In genomic region chr19:8575467-8575997, GRCh38 we compare ENCODE assay signal across 9 cellular contexts. TPM values are rescaled to one million over a fixed set of nuclear protein-coding genes. Genes with fewer than 3 reads are reported as not detected.
A peak's percentile ranks its signal among the peaks of the same experiment; 100 is the strongest.
DNase-seq lines count a peak whose midpoint lies in the region; ATAC-seq, FAIRE-seq and TF ChIP-seq lines count a peak whose summit lies in the region.
"Had no signal": no experiment of that assay in that cellular context is flagged by ENCODE, and none has a peak within 500 bp of the region (broad histone marks: within the 10 kb centered on the region; RNA-seq: fewer than 3 reads in every experiment).

No MANE protein-coding gene starts in this region.

- TF ChIP-seq CTCF in activated B cell treated with CpG ODN at 0.5 μM for 24 hours (IDR thresholded peaks at IDR 0.05) = no peak

- no peaks in the 10 kb centered on the region for H3K27me3 Mint-ChIP-seq in activated B cell treated with CpG ODN at 0.5 μM for 24 hours
- H3K27me3 Mint-ChIP-seq in effector memory CD8-positive, alpha-beta T cell = no peaks in the 10 kb centered on the region

- intact Hi-C loops in activated B cell treated with CpG ODN at 0.5 μM for 24 hours (cut with micrococcal nuclease) = no loop called here

- peak overlapping the region; percentile 69 for H3K27ac Mint-ChIP-seq in activated B cell treated with CpG ODN at 0.5 μM for 24 hours
- peak overlapping the region; percentile 81 to 96 for H3K27ac Mint-ChIP-seq in effector memory CD8-positive, alpha-beta T cell

- POLR2A ChIA-PET in activated B cell treated with CpG ODN at 0.5 μM for 24 hours (lab: Charles Lee) = interaction anchor here (1.1 to 3.1 kb wide), 2 partner anchors 13 to 62 kb away, joined by 3 to 26 read pairs; partner anchors contain the start of gene ZNF414

- H3K4me3 Mint-ChIP-seq in activated B cell treated with CpG ODN at 0.5 μM for 24 hours = peak overlapping the region; percentile 89
- H3K4me3 Mint-ChIP-seq in effector memory CD8-positive, alpha-beta T cell = peak overlapping the region; percentile 86 to 96

- CTCF ChIA-PET in activated B cell treated with CpG ODN at 0.5 μM for 24 hours (lab: Charles Lee) = interaction anchor here (0.9 kb wide), 1 partner anchor 9 kb away, joined by 3 read pairs; no protein-coding TSS in a partner anchor

- ATAC-seq in activated B cell treated with CpG ODN at 0.5 μM for 24 hours (ENCODE audit: low read depth) (no peak), HG03521 (IDR thresholded peaks at IDR 0.05; ENCODE audit: unreplicated experiment) (no peak)
- peak; percentile 47 for ATAC-seq in effector memory CD8-positive, alpha-beta T cell (replicated peaks)

- H3K36me3 Mint-ChIP-seq in activated B cell treated with CpG ODN at 0.5 μM for 24 hours (ENCODE audit: low read depth) = no peaks in the 10 kb centered on the region
- H3K36me3 Mint-ChIP-seq in effector memory CD8-positive, alpha-beta T cell (ENCODE audit: insufficient read depth) = peaks cover 46% of the 10 kb centered on the region
- H3K36me3 Mint-ChIP-seq: activated naive CD4-positive, alpha-beta T cell treated with anti-CD3 and anti-CD28 coated beads, Interleukin-2, amount 50 U/mL, for 72 hours had no signal

- no peak for FAIRE-seq in HTR-8/SVneo (lab: Jason Lieb, UNC)

- peak; percentile 40 for DNase-seq in HTR-8/SVneo (ENCODE audit: insufficient read length, low spot score)
- no peak for DNase-seq in activated B cell treated with CpG ODN at 0.5 μM for 24 hours
- peak; percentile 44 to 58 (median 50) for DNase-seq in effector memory CD8-positive, alpha-beta T cell
- peak; percentile 62 for DNase-seq in stimulated activated CD8-positive, alpha-beta memory T cell treated with anti-CD3 and anti-CD28 coated beads, Interleukin-4, amount 100 ng/mL, for 48 hours
- no peak for DNase-seq in NCI-H2107 treated with DMSO at 0.1 percent for 48 hours (lab: John Stamatoyannopoulos, UW; ENCODE audit: unreplicated experiment)
- DNase-seq in NCI-H510A (lab: John Stamatoyannopoulos, UW) = no peak
- DNase-seq: occipital lobe had no signal

- H3K9me3 Mint-ChIP-seq in activated B cell treated with CpG ODN at 0.5 μM for 24 hours = no peaks in the 10 kb centered on the region
- no peaks in the 10 kb centered on the region for H3K9me3 Mint-ChIP-seq in effector memory CD8-positive, alpha-beta T cell
- H3K9me3 Mint-ChIP-seq: activated naive CD4-positive, alpha-beta T cell treated with anti-CD3 and anti-CD28 coated beads, Interleukin-2, amount 50 U/mL, for 72 hours had no signal

- H3K4me1 Mint-ChIP-seq in activated B cell treated with CpG ODN at 0.5 μM for 24 hours = peaks cover 72% of the 10 kb centered on the region
- H3K4me1 Mint-ChIP-seq in effector memory CD8-positive, alpha-beta T cell (ENCODE audit: low read depth in 2 of 2) = peaks cover 64 to 70% of the 10 kb centered on the region in 2 donors

RNA-seq across cellular contexts. Expression of gene MYO1F, which starts 1.7 kb away (rescaled TPM):
- total RNA-seq in activated B cell treated with CpG ODN at 0.5 μM for 24 hours = 57.4 and 63.8 TPM in 2 replicates

RNA-seq across cellular contexts. Expression of gene ADAMTS10, which starts 35.0 kb away (rescaled TPM):
- 0.17 and 0.33 TPM in 2 replicates for total RNA-seq in activated B cell treated with CpG ODN at 0.5 μM for 24 hours

RNA-seq across cellular contexts. Expression of gene NFILZ, which starts 54.9 kb away (rescaled TPM):
- not detected in 2 replicates for total RNA-seq in activated B cell treated with CpG ODN at 0.5 μM for 24 hours
- total RNA-seq: activated naive CD4-positive, alpha-beta T cell treated with anti-CD3 and anti-CD28 coated beads, Interleukin-2, amount 50 U/mL, for 72 hours; occipital lobe had no signal

Comparison
In these comparisons a context has a peak if more than half of its experiments do, and no peak if none do; other contexts are left out.
1. DNase-seq: peak in HTR-8/SVneo (single experiment), effector memory CD8-positive, alpha-beta T cell (3 of 3) and stimulated activated CD8-positive, alpha-beta memory T cell treated with anti-CD3 and anti-CD28 coated beads, Interleukin-4, amount 100 ng/mL, for 48 hours (single experiment); none in activated B cell treated with CpG ODN at 0.5 μM for 24 hours (single experiment), NCI-H2107 treated with DMSO at 0.1 percent for 48 hours (single experiment) and NCI-H510A (single experiment).